In the genomic region with DNA sequence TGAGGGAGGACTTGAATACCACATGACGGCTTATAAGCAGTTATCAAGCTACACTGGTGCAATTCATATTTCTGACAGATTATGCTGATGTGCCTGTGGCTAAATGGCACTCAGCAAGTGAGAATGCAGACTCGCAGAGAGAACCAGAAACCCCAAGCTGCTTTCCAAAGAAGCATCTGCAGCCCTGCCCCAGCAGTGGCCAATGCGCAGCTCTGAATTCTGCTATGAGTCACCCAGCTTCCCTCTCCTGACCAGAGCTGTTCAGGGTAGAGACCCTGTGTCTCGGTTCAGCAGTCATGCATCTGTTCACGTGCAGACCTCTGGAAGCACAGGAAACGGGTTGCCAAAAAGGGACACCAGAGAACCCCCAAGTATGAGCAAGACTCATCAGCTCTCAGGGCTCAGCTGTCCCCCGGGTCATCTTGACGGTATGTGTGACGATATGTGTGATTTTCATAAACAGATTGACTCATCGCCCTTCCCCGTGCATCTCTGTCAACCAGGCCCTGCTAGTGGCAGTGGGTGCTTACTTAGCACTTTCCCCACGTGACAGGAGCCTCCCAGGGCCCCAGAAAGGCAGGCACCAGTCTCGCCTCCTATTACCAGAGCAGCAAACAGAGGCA, we compare ENCODE assay signal across 8 cellular contexts.
DNase-seq lines count a peak whose midpoint lies in the region; ATAC-seq and TF ChIP-seq lines count a peak whose summit lies in the region.

No MANE protein-coding gene starts in this region.

- H3K36me3 ChIP-seq in BJ (ENCODE audit: control insufficient read depth, insufficient read depth, low read length) = no peaks in the 10 kb centered on the region

- ATAC-seq in GM19438 (IDR thresholded peaks at IDR 0.05; ENCODE audit: low read depth, unreplicated experiment) = peak; percentile 92
- ATAC-seq in HG03558 (IDR thresholded peaks at IDR 0.05; ENCODE audit: extremely low read depth, unreplicated experiment) = peak; percentile 91

- no peak for TF ChIP-seq CTCF in BJ (IDR thresholded peaks at IDR 0.05; ENCODE audit: insufficient read depth, low read depth, low read length)

- peak overlapping the region; percentile 31 for H3K27ac ChIP-seq in angular gyrus (ENCODE audit: low read depth, low read length)

- no peaks in the 10 kb centered on the region for H3K27me3 ChIP-seq in BJ (ENCODE audit: control insufficient read depth, insufficient read depth, low read length)

- DNase-seq in BJ (ENCODE audit: low read depth) (peak; percentile 95), T-helper 1 cell (peak; percentile 63 to 96 (median 78)), iPS-NIHi11 (ENCODE audit: low spot score) (peak; percentile 33), NCI-H1105 (lab: John Stamatoyannopoulos, UW) (no peak)
- DNase-seq in stimulated activated CD4-positive, alpha-beta T cell treated with anti-CD3 and anti-CD28 coated beads, Interleukin-1b, Interleukin-23, amount 100 ng/mL, for 4 hours (ENCODE audit: low read depth in 2 of 2) = peak; percentile 56 to 73

- CTCF ChIA-PET in BJ (lab: Yijun Ruan, JAX) = interaction anchor here (1.0 to 2.1 kb wide), 6 partner anchors 10 to 161 kb away, joined by 3 to 8 read pairs (median 5); no protein-coding TSS in a partner anchor

- no peak overlapping the region for H3K4me3 ChIP-seq in BJ (ENCODE audit: low read depth, low read length)

- POLR2A ChIA-PET in BJ (lab: Charles Lee) = interaction anchor here (0.6 kb wide), 1 partner anchor 791 kb away, joined by 3 read pairs; no protein-coding TSS in a partner anchor
